In the genomic region with DNA sequence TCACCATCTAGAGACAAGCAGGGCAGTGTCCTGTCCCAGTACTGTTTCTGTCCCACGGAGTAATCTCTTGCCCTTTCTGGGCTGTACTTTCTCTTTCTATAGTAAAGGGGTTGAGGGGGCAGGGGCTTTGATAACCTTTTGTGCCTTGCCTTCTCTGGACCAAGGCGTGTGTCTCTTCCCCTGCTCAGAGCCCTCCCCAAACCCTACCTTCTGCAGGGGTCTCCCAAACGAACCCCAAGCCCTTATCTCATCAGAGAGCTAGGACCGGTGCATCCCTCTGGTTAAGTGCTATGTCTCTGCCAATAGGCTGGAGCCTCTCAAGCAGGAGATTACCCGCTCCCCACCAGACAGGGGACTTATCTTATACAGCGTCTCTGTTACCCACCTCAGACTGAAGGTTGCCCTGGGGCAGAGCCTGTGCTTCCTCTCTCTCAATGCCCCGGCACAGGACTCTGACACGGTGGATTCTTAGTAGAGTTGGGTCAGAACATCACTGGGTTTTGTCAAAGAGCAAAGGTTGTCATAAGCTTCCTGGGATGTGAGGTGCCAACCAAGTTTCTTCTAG, we compare ENCODE assay signal across 9 cellular contexts. TPM values are rescaled to one million over a fixed set of nuclear protein-coding genes. Genes with fewer than 3 reads are reported as not detected.
DNase-seq lines count a peak whose midpoint lies in the region; ATAC-seq and TF ChIP-seq lines count a peak whose summit lies in the region.
"Had no signal": no experiment of that assay in that cellular context is flagged by ENCODE, and none has a peak within 500 bp of the region (broad histone marks: within the 10 kb centered on the region; RNA-seq: fewer than 3 reads in every experiment).

No MANE protein-coding gene starts in this region.

- no peaks in the 10 kb centered on the region for H3K27me3 ChIP-seq in CD8-positive, alpha-beta T cell (ENCODE audit: insufficient read depth, low read length)
- H3K27me3 ChIP-seq in neutrophil: no peaks in the 10 kb centered on the region
- H3K27me3 ChIP-seq: foreskin keratinocyte had no signal

- peak in 4 of 7 experiments; percentile 32 to 55 (median 38) for DNase-seq in CD8-positive, alpha-beta T cell
- peak; percentile 63 for DNase-seq in OCI-M1 (lab: John Stamatoyannopoulos, UW)
- DNase-seq in dermis blood vessel endothelial cell: peak; percentile 23
- DNase-seq in HEK293T (ENCODE audit: extremely low spot score): no peak
- no peak for DNase-seq in DMS153 (lab: John Stamatoyannopoulos, UW)
- DNase-seq in DMS153 treated with DMSO at 0.1 percent for 48 hours (lab: John Stamatoyannopoulos, UW; ENCODE audit: unreplicated experiment): no peak
- DNase-seq: foreskin keratinocyte had no signal

- intact Hi-C loops in CD8-positive, alpha-beta T cell (cut with DNase I, micrococcal nuclease): loop anchor here (5.0 kb wide), 3 partner anchors 143 to 443 kb away; partner anchors contain the start of genes CLPX (in 1 of the 2), PARP16 (in 1 of the 2) and SPG21 (in 1 of the 2)

- ATAC-seq in CD8-positive, alpha-beta T cell: peak; percentile 37
- ATAC-seq in HG03159 (IDR thresholded peaks at IDR 0.05; ENCODE audit: unreplicated experiment): no peak
- ATAC-seq: foreskin keratinocyte had no signal

- H3K9me3 ChIP-seq in CD8-positive, alpha-beta T cell (ENCODE audit: low read length): no peaks in the 10 kb centered on the region
- H3K9me3 ChIP-seq in neutrophil: no peaks in the 10 kb centered on the region

- H3K36me3 Mint-ChIP-seq in CD8-positive, alpha-beta T cell: peaks cover 22% of the 10 kb centered on the region

- CTCF ChIA-PET in CD8-positive, alpha-beta T cell (lab: Charles Lee): interaction anchor here (1.0 to 1.4 kb wide), 5 partner anchors 9 to 60 kb away, joined by 3 to 10 read pairs (median 4); partner anchors contain the start of gene PIF1
- CTCF ChIA-PET in HEK293T (lab: Yijun Ruan, JAX): no interaction called here

- H3K4me1 Mint-ChIP-seq in CD8-positive, alpha-beta T cell (ENCODE audit: low read depth): peaks cover 74% of the 10 kb centered on the region

- no peaks in the 10 kb centered on the region for H3K27me3 Mint-ChIP-seq in CD8-positive, alpha-beta T cell (ENCODE audit: low read depth)

- POLR2A ChIA-PET in CD8-positive, alpha-beta T cell (lab: Charles Lee): interaction anchor here (1.2 to 5.1 kb wide), 3 partner anchors 12 to 49 kb away, joined by 3 to 26 read pairs (median 4); partner anchors contain the start of gene PIF1
- POLR2A ChIA-PET in HEK293T (lab: Yijun Ruan, JAX): interaction anchor here (1.0 kb wide), 1 partner anchor 50 kb away, joined by 3 read pairs; no protein-coding TSS in a partner anchor

- no peaks in the 10 kb centered on the region for H3K9me3 Mint-ChIP-seq in CD8-positive, alpha-beta T cell

- H3K27ac ChIP-seq in CD8-positive, alpha-beta T cell (ENCODE audit: low read depth, low read length): no peak overlapping the region
- H3K27ac ChIP-seq in neutrophil: peak overlapping the region; percentile 98
- H3K27ac ChIP-seq: foreskin keratinocyte had no signal

- H3K4me1 ChIP-seq in CD8-positive, alpha-beta T cell (ENCODE audit: insufficient read depth, low read length): peaks cover 58% of the 10 kb centered on the region
- peaks cover 61 to 74% of the 10 kb centered on the region in 2 experiments for H3K4me1 ChIP-seq in neutrophil (ENCODE audit: control insufficient read depth in 1 of 2, insufficient read depth in 1 of 2, low read depth in 1 of 2, low read length in 1 of 2)

- no peaks in the 10 kb centered on the region for H3K36me3 ChIP-seq in CD8-positive, alpha-beta T cell (ENCODE audit: insufficient read depth, low read length)
- H3K36me3 ChIP-seq in neutrophil: peaks cover 37% of the 10 kb centered on the region

- H3K27ac Mint-ChIP-seq in CD8-positive, alpha-beta T cell: peak overlapping the region; percentile 86

- no peak for TF ChIP-seq CTCF in CD8-positive, alpha-beta T cell (IDR thresholded peaks at IDR 0.05)
- no peak for TF ChIP-seq CTCF in neutrophil (IDR thresholded peaks at IDR 0.05)

- peak overlapping the region; percentile 95 for H3K4me3 Mint-ChIP-seq in CD8-positive, alpha-beta T cell

- peak overlapping the region; percentile 55 for H3K4me3 ChIP-seq in CD8-positive, alpha-beta T cell (ENCODE audit: low read depth, low read length)
- H3K4me3 ChIP-seq in neutrophil (ENCODE audit: low read depth in 1 of 2, low read length in 1 of 2): peak overlapping the region; percentile 93 to 100

TF ChIP-seq in HEK293T, 16 proteins besides CTCF, POLR2A, EP300 and RAD21:
- TF ChIP-seq ZNF384 (IDR thresholded peaks at IDR 0.05): no peak
- TF ChIP-seq, protein P1, sequence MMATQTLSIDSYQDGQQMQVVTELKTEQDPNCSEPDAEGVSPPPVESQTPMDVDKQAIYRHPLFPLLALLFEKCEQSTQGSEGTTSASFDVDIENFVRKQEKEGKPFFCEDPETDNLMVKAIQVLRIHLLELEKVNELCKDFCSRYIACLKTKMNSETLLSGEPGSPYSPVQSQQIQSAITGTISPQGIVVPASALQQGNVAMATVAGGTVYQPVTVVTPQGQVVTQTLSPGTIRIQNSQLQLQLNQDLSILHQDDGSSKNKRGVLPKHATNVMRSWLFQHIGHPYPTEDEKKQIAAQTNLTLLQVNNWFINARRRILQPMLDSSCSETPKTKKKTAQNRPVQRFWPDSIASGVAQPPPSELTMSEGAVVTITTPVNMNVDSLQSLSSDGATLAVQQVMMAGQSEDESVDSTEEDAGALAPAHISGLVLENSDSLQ (IDR thresholded peaks at IDR 0.05): no peak

RNA-seq across cellular contexts. Expression of gene PLEKHO2, which starts 2.9 kb away (rescaled TPM):
- 1 to 10 TPM; 7.9 to 8.2 TPM for total RNA-seq in CD8-positive, alpha-beta T cell
- 61.3 and 65.9 TPM in 2 replicates for total RNA-seq in dermis blood vessel endothelial cell

RNA-seq across cellular contexts. Expression of gene PIF1, which starts 19.2 kb away (rescaled TPM):
- total RNA-seq in CD8-positive, alpha-beta T cell: under 1 TPM; 0.50 to 0.76 TPM
- 5.4 and 16.5 TPM in 2 replicates for total RNA-seq in dermis blood vessel endothelial cell

Comparison
In these comparisons a context has a peak if more than half of its experiments do, and no peak if none do; other contexts are left out.
1. DNase-seq: peak in CD8-positive, alpha-beta T cell (4 of 7), OCI-M1 (single experiment) and dermis blood vessel endothelial cell (single experiment); none in HEK293T (single experiment), DMS153 (single experiment) and DMS153 treated with DMSO at 0.1 percent for 48 hours (single experiment).